ENCODE assay signal across 1 cellular context in genomic region chr6:150038202-150038830, GRCh38.
TF ChIP-seq lines count a peak whose summit lies in the region.

No MANE protein-coding gene starts in this region.

TF ChIP-seq in HCT116, 20 proteins besides CTCF, POLR2A, EP300 and RAD21 (continued from another document):
- TF ChIP-seq TCF7L2 (IDR thresholded peaks at IDR 0.05; ENCODE audit: borderline replicate concordance, extremely low read depth, insufficient read depth, insufficient read length): no peak
- TF ChIP-seq ZBTB33 (IDR thresholded peaks at IDR 0.05; ENCODE audit: extremely low read depth, insufficient replicate concordance, low read length): no peak
- no peak for TF ChIP-seq CEBPB (IDR thresholded peaks at IDR 0.05; ENCODE audit: low read depth)
- TF ChIP-seq ZNF274 (IDR thresholded peaks at IDR 0.05; ENCODE audit: low read depth, low read length): no peak
- TF ChIP-seq ATF3 (IDR thresholded peaks at IDR 0.05): no peak
- TF ChIP-seq EZH2phosphoT487 (IDR thresholded peaks at IDR 0.05; ENCODE audit: borderline replicate concordance): no peak
- no peak for TF ChIP-seq MAX (IDR thresholded peaks at IDR 0.05)
- TF ChIP-seq ELF1 (IDR thresholded peaks at IDR 0.05; ENCODE audit: borderline replicate concordance, low read depth): no peak
- TF ChIP-seq EGR1 (IDR thresholded peaks at IDR 0.05; ENCODE audit: low read depth): no peak
- TF ChIP-seq YY1 (IDR thresholded peaks at IDR 0.05; ENCODE audit: extremely low read depth, insufficient replicate concordance, low read depth, low read length): no peak
- TF ChIP-seq JUND (IDR thresholded peaks at IDR 0.05): no peak
TF ChIP-seq in HCT116: peak in this region for 0.
